In the genomic region with DNA sequence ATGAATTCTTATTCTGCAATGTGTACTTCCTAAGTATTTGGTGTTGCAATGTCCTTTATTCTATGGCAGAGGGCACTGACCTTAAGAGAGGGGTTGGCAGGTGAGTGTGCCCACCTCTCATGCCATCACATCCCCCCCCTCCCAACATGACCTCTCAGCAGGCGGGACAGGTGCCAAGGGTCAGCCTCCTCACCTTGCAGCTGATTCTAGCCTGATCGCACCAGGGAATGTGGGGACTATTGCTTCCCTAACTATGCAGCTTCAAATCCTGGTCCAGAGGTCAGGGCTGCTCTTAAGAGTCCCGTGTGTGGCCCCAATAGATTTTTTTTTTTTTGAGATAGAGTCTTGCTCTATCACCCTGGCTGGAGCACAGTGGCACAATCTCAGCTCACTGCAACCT, we compare ENCODE assay signal across 26 cellular contexts.
"Had no signal": no experiment of that assay in that cellular context is flagged by ENCODE, and none has a peak within 500 bp of the region (broad histone marks: within the 10 kb centered on the region; RNA-seq: fewer than 3 reads in every experiment).

No MANE protein-coding gene starts in this region.

- H3K4me3 Mint-ChIP-seq: dendritic cell treated with granulocyte-macrophage colony-stimulating factor and Interleukin-4, amounts not matched to agents 40 ng/mL and 50 ng/mL, for 4 days; endodermal cell; immature natural killer cell; memory B cell; natural killer cell had no signal

- ATAC-seq: heart right ventricle, left ventricle myocardium superior, natural killer cell, right lobe of liver had no signal

- H3K4me3 ChIP-seq: esophagus squamous epithelium, heart right ventricle, lung, right lobe of liver, transverse colon had no signal

- H3K27ac ChIP-seq: esophagus squamous epithelium, heart right ventricle, parathyroid adenoma, right lobe of liver, transverse colon had no signal

- H3K27me3 ChIP-seq: esophagus squamous epithelium, heart right ventricle, right lobe of liver, transverse colon had no signal

- H3K4me1 ChIP-seq: esophagus squamous epithelium, heart right ventricle, parathyroid adenoma, right lobe of liver, transverse colon had no signal

- H3K27me3 Mint-ChIP-seq: dendritic cell treated with granulocyte-macrophage colony-stimulating factor and Interleukin-4, amounts not matched to agents 40 ng/mL and 50 ng/mL, for 4 days; memory B cell; progenitor cell of endocrine pancreas had no signal

- H3K36me3 ChIP-seq: right lobe of liver, transverse colon had no signal

- DNase-seq: cerebellar nuclear complex; effector CD8-positive, alpha-beta T cell; endodermal cell; esophagus squamous epithelium; foreskin melanocyte; glutamatergic neuron; heart right ventricle; hypothalamus; immature natural killer cell; left ventricle myocardium superior; natural killer cell; occipital lobe; right lobe of liver; small intestine; stimulated activated CD4-positive, alpha-beta T cell treated with anti-CD3 and anti-CD28 coated beads, Interleukin-12 subunit alpha, Interleukin-12 subunit beta, amount 100 ng/mL, for 4 hours; stimulated activated CD4-positive, alpha-beta T cell treated with anti-CD3 and anti-CD28 coated beads, Interleukin-1b, Interleukin-23, amount 100 ng/mL, for 48 hours; stimulated activated CD4-positive, alpha-beta T cell treated with anti-CD3 and anti-CD28 coated beads, Interleukin-4, amount 100 ng/mL, for 1 hour; stimulated activated CD8-positive, alpha-beta memory T cell treated with anti-CD3 and anti-CD28 coated beads, Interleukin-4, amount 100 ng/mL, for 48 hours; stimulated activated naive CD4-positive, alpha-beta T cell treated with Interleukin-2 at 50 U/mL for 16 hours; substantia nigra; transverse colon had no signal

- H3K9me3 Mint-ChIP-seq: dendritic cell treated with granulocyte-macrophage colony-stimulating factor and Interleukin-4, amounts not matched to agents 40 ng/mL and 50 ng/mL, for 4 days; endodermal cell; immature natural killer cell; memory B cell; natural killer cell had no signal

- H3K36me3 Mint-ChIP-seq: immature natural killer cell, memory B cell, natural killer cell had no signal

- H3K4me1 Mint-ChIP-seq: endodermal cell, immature natural killer cell, memory B cell had no signal

- H3K27ac Mint-ChIP-seq: dendritic cell treated with granulocyte-macrophage colony-stimulating factor and Interleukin-4, amounts not matched to agents 40 ng/mL and 50 ng/mL, for 4 days; endodermal cell; immature natural killer cell; memory B cell; natural killer cell; progenitor cell of endocrine pancreas had no signal

- H3K9me3 ChIP-seq: esophagus squamous epithelium, heart right ventricle, right lobe of liver, transverse colon had no signal
